ENCODE assay signal across 8 cellular contexts in genomic region chr4:185395956-185396723, GRCh38. TPM values are rescaled to one million over a fixed set of nuclear protein-coding genes. Genes with fewer than 3 reads are reported as not detected.
A peak's percentile ranks its signal among the peaks of the same experiment; 100 is the strongest.
DNase-seq lines count a peak whose midpoint lies in the region; ATAC-seq and TF ChIP-seq lines count a peak whose summit lies in the region.

No MANE protein-coding gene starts in this region.

- TF ChIP-seq CTCF in IMR-90 (conservative IDR thresholded peaks at IDR 0.05; ENCODE audit: low read depth, low read length) (no peak), OCI-LY7 (conservative IDR thresholded peaks at IDR 0.05; ENCODE audit: low read length) (no peak), epithelial cell of proximal tubule (conservative IDR thresholded peaks at IDR 0.05; ENCODE audit: low read depth, low read length) (no peak)

- peak overlapping the region; percentile 51 for H3K14ac ChIP-seq in IMR-90 (replicated peaks; ENCODE audit: low read depth, low read length)

- no peak overlapping the region for H2BK20ac ChIP-seq in IMR-90 (ENCODE audit: low read depth, low read length)

- H3K9me2 ChIP-seq in OCI-LY7 (ENCODE audit: insufficient read depth, low read length): no peaks in the 10 kb centered on the region

- H4K91ac ChIP-seq in IMR-90 (ENCODE audit: insufficient read depth, low read depth, low read length): peak overlapping the region; percentile 76

- CTCF ChIA-PET in IMR-90 (lab: Yijun Ruan, JAX): no interaction called here
- CTCF ChIA-PET in OCI-LY7 (lab: Charles Lee; ENCODE audit: unreplicated experiment): interaction anchor here (0.6 kb wide), 1 partner anchor 78 kb away, joined by 3 read pairs; no protein-coding TSS in a partner anchor

- H3K27me3 ChIP-seq in IMR-90 (ENCODE audit: control insufficient read depth, insufficient read depth, low read length) (no peaks in the 10 kb centered on the region), mucosa of rectum (ENCODE audit: control insufficient read depth in 2 of 2, insufficient read depth in 2 of 2, low read length in 2 of 2) (no peaks in the 10 kb centered on the region)

- H4K8ac ChIP-seq in IMR-90 (ENCODE audit: low read depth in 2 of 2, low read length in 2 of 2): peak overlapping the region; percentile 57 to 88

- peak overlapping the region; percentile 83 for H2BK5ac ChIP-seq in IMR-90 (ENCODE audit: low read depth, low read length, poor library complexity, severe bottlenecking)

- H3K27ac ChIP-seq in IMR-90 (ENCODE audit: insufficient read depth, low read length) (peak overlapping the region; percentile 66), OCI-LY7 (ENCODE audit: low read depth, low read length, poor library complexity, severe bottlenecking) (peak overlapping the region; percentile 70), mucosa of rectum (ENCODE audit: low read depth in 2 of 2, low read length in 2 of 2) (peak overlapping the region; percentile 99 to 100)

- peaks cover 4% of the 10 kb centered on the region; the same call in 1 of the 2 replicates for H3K36me3 ChIP-seq in IMR-90 (ENCODE audit: control insufficient read depth, insufficient read depth, low read length)
- H3K36me3 ChIP-seq in OCI-LY7 (ENCODE audit: insufficient read depth, low read length): peaks cover 24% of the 10 kb centered on the region
- H3K36me3 ChIP-seq in mucosa of rectum (ENCODE audit: control insufficient read depth in 2 of 2, insufficient read depth in 2 of 2, low read length in 2 of 2): peaks cover 6 to 9% of the 10 kb centered on the region in 2 donors

- peak overlapping the region; percentile 74 for H3K4ac ChIP-seq in IMR-90 (ENCODE audit: low read depth, low read length)

- dilution Hi-C loops in IMR-90 (cut with HindIII; ENCODE audit: low sequenced_read_pairs, unreplicated experiment): no loop called here

- H4K20me1 ChIP-seq in IMR-90 (ENCODE audit: insufficient read depth, low read length) (no peaks in the 10 kb centered on the region), OCI-LY7 (ENCODE audit: insufficient read depth, low read length) (no peaks in the 10 kb centered on the region)

- peak overlapping the region; percentile 35 for H4K5ac ChIP-seq in IMR-90 (ENCODE audit: low read depth, low read length)

- peak overlapping the region; percentile 70 for H3K4me2 ChIP-seq in IMR-90 (ENCODE audit: low read depth, low read length)
- peak overlapping the region; percentile 76 for H3K4me2 ChIP-seq in OCI-LY7 (ENCODE audit: low read length)

- no peaks in the 10 kb centered on the region for H3K9me3 ChIP-seq in IMR-90 (ENCODE audit: control insufficient read depth, insufficient read depth, low read length)
- H3K9me3 ChIP-seq in OCI-LY7 (ENCODE audit: low read length): no peaks in the 10 kb centered on the region
- no peaks in the 10 kb centered on the region for H3K9me3 ChIP-seq in mucosa of rectum (ENCODE audit: control insufficient read depth in 2 of 2, low read length in 2 of 2)

- H2AK9ac ChIP-seq in IMR-90 (replicated peaks; ENCODE audit: low read depth, low read length, poor library complexity): peak overlapping the region; percentile 95

- H3K9me1 ChIP-seq in IMR-90 (ENCODE audit: insufficient read depth, low read length): no peaks in the 10 kb centered on the region

- H3K23ac ChIP-seq in IMR-90 (ENCODE audit: low read depth, low read length): peak overlapping the region; percentile 85

- POLR2A ChIA-PET in IMR-90 (lab: Charles Lee; ENCODE audit: unreplicated experiment) (interaction anchor here (0.7 to 0.9 kb wide), 3 partner anchors 8 to 944 kb away, joined by 3 to 8 read pairs (median 4); no protein-coding TSS in a partner anchor), OCI-LY7 (lab: Charles Lee) (interaction anchor here (0.6 to 4.6 kb wide), 13 partner anchors 9 to 1519 kb away, joined by 3 to 33 read pairs (median 4); partner anchors contain the start of gene UFSP2)

- peak overlapping the region; percentile 1; the same call in 1 of the 2 replicates for H3K18ac ChIP-seq in IMR-90 (ENCODE audit: low read depth, low read length)

- H3K4me1 ChIP-seq in IMR-90 (ENCODE audit: control insufficient read depth, insufficient read depth, low read length) (no peaks in the 10 kb centered on the region; the same call in 1 of the 2 replicates), OCI-LY7 (ENCODE audit: insufficient read depth, low read length, poor library complexity, severe bottlenecking) (peaks cover 58% of the 10 kb centered on the region), mucosa of rectum (ENCODE audit: control insufficient read depth in 2 of 2, insufficient read depth in 2 of 2, low read length in 2 of 2) (peaks cover 8 to 10% of the 10 kb centered on the region in 2 donors)

- ATAC-seq in GM21529 (IDR thresholded peaks at IDR 0.05; ENCODE audit: unreplicated experiment) (peak; percentile 78), IMR-90 (ENCODE audit: low read depth) (peak; percentile 97)

- peak; percentile 49 for TF ChIP-seq POLR2A in IMR-90 (IDR thresholded peaks at IDR 0.05; ENCODE audit: low read depth, low read length)

- in situ Hi-C loops in IMR-90 (cut with MboI; ENCODE audit: low sequenced_read_pairs): no loop called here

- H2BK15ac ChIP-seq in IMR-90 (ENCODE audit: low read depth, low read length): no peak overlapping the region; the same call in 2 of the 3 replicates

- no TSS peak for BruUV-seq in IMR-90 (replicated peaks; lab: Mats Ljungman, UMichigan)
- BruUV-seq in OCI-LY7 (replicated peaks; lab: Mats Ljungman, UMichigan): no TSS peak

- peak overlapping the region; percentile 96 for H2AFZ ChIP-seq in IMR-90 (replicated peaks; ENCODE audit: low read length, poor library complexity)
- H2AFZ ChIP-seq in OCI-LY7 (ENCODE audit: low read length): peak overlapping the region; percentile 55

- DNase-seq in DMS114 treated with DMSO at 0.1 percent for 48 hours (lab: John Stamatoyannopoulos, UW; ENCODE audit: unreplicated experiment) (peak; percentile 86), IMR-90 (peak; percentile 97), OCI-LY7 (ENCODE audit: low spot score) (peak; percentile 97), activated T-cell treated with anti-CD3 and anti-CD28 coated beads for 48 hours (ENCODE audit: low read depth) (peak; percentile 99), epithelial cell of proximal tubule (ENCODE audit: low read depth) (peak; percentile 70)
- peak; percentile 89 to 93 for DNase-seq in stimulated activated CD8-positive, alpha-beta memory T cell treated with anti-CD3 and anti-CD28 coated beads, Interleukin-4, amount 100 ng/mL, for 4 hours (ENCODE audit: low read depth in 2 of 2, low spot score in 1 of 2)

- peak; percentile 6; the same call in 1 of the 2 replicates for TF ChIP-seq RAD21 in IMR-90 (IDR thresholded peaks at IDR 0.05; ENCODE audit: low read length)

- H3K9ac ChIP-seq in IMR-90 (ENCODE audit: low read depth, low read length) (peak overlapping the region; percentile 56), mucosa of rectum (ENCODE audit: low read depth in 1 of 2, low read length in 2 of 2) (peak overlapping the region; percentile 83 to 97)

- H3K79me2 ChIP-seq in OCI-LY7 (ENCODE audit: insufficient read depth, low read depth, low read length): peaks cover 6% of the 10 kb centered on the region; the same call in 1 of the 2 replicates

- 0% methylated on average over 67 of the region's 98 CpGs; no CpG with 5 or more reads in 1 of the 2 experiments for WGBS in IMR-90 (ENCODE audit: extremely low coverage in 2 of 2, insufficient read length in 1 of 2), 2 experiments

- H3K4me3 ChIP-seq in IMR-90 (ENCODE audit: insufficient read depth, low read depth, low read length) (peak overlapping the region; percentile 71), OCI-LY7 (ENCODE audit: low read depth, low read length, poor library complexity, severe bottlenecking) (peak overlapping the region; percentile 75), epithelial cell of proximal tubule (ENCODE audit: low read depth, low read length) (peak overlapping the region; percentile 74), mucosa of rectum (ENCODE audit: low read length in 2 of 2) (peak overlapping the region; percentile 82 to 86)

- H3K56ac ChIP-seq in IMR-90 (ENCODE audit: extremely low read depth, insufficient read depth, low read length): peak overlapping the region; percentile 74

- peak overlapping the region; percentile 53; the same call in 1 of the 2 replicates for H2AK5ac ChIP-seq in IMR-90 (ENCODE audit: low read depth, low read length)

- intact Hi-C loops in IMR-90 (cut with micrococcal nuclease) (loop anchor here (1.0 to 2.0 kb wide), 3 partner anchors 73 to 201 kb away; no protein-coding TSS in a partner anchor), OCI-LY7 (cut with micrococcal nuclease; ENCODE audit: unreplicated experiment) (loop anchor here (2.0 to 10.0 kb wide), 4 partner anchors 75 to 581 kb away; partner anchors contain the start of genes CCDC110 and SNX25)

- peak overlapping the region; percentile 55 for H2BK120ac ChIP-seq in IMR-90 (ENCODE audit: low read depth, low read length)

- H3K79me1 ChIP-seq in IMR-90 (ENCODE audit: low read depth in 1 of 2, low read length in 2 of 2): peaks cover 3 to 7% of the 10 kb centered on the region in 2 experiments; a peak in 3 of 4 replicates

TF ChIP-seq in IMR-90, 13 proteins besides CTCF, POLR2A, EP300 and RAD21 (continues in another document):
- TF ChIP-seq SMC3 (IDR thresholded peaks at IDR 0.05; ENCODE audit: low read depth, low read length): no peak
- peak; percentile 43 for TF ChIP-seq RCOR1 (IDR thresholded peaks at IDR 0.05; ENCODE audit: insufficient replicate concordance, low read length)
- peak; percentile 30; the same call in 1 of the 2 replicates for TF ChIP-seq CHD1 (IDR thresholded peaks at IDR 0.05; ENCODE audit: low read depth, low read length)
- TF ChIP-seq MXI1 (IDR thresholded peaks at IDR 0.05; ENCODE audit: borderline replicate concordance, low read depth, low read length): peak; percentile 87

RNA-seq across cellular contexts. Expression of gene LRP2BP, which starts 0.4 kb away (rescaled TPM):
- 0.18 and 0.56 TPM in 2 replicates for total RNA-seq in IMR-90 (2012; rRNA removed)
- 0.06 and 0.10 TPM in 2 replicates for polyA plus RNA-seq in IMR-90 (2012; rRNA removed)
- polyA plus RNA-seq in IMR-90 (2012; cell fraction: cytosol; rRNA removed): 0.01 TPM in 1 of 2 replicates, not detected in the other
- 0.05 and 0.68 TPM in 2 replicates for polyA plus RNA-seq in IMR-90 (2012; cell fraction: nucleus; rRNA removed; ENCODE audit: low replicate concordance)
- 0.60 and 1.1 TPM in 2 replicates for total RNA-seq in OCI-LY7 (2014; rRNA removed; shearing (Covaris generic))
- total RNA-seq in OCI-LY7 (2022): 1.0 and 1.4 TPM in 2 replicates
- 0.06 and 0.14 TPM in 2 replicates for total RNA-seq in epithelial cell of proximal tubule

RNA-seq across cellular contexts. Expression of gene ANKRD37, which starts 0.5 kb away (rescaled TPM):
- 4.4 and 8.2 TPM in 2 replicates for total RNA-seq in IMR-90 (2012; rRNA removed)
- 7.1 and 8.4 TPM in 2 replicates for polyA plus RNA-seq in IMR-90 (2012; rRNA removed)
- polyA plus RNA-seq in IMR-90 (2012; cell fraction: cytosol; rRNA removed): 11.8 and 12.9 TPM in 2 replicates
- polyA plus RNA-seq in IMR-90 (2012; cell fraction: nucleus; rRNA removed; ENCODE audit: low replicate concordance): 11.8 and 12.2 TPM in 2 replicates
- 3.8 and 6.3 TPM in 2 replicates for total RNA-seq in OCI-LY7 (2014; rRNA removed; shearing (Covaris generic))
- total RNA-seq in OCI-LY7 (2022): 6.4 and 14.1 TPM in 2 replicates
- total RNA-seq in epithelial cell of proximal tubule: 1.0 and 15.5 TPM in 2 replicates

RNA-seq across cellular contexts. Expression of gene UFSP2, which starts 29.6 kb away (rescaled TPM):
- total RNA-seq in IMR-90 (2012; rRNA removed) (43.7 and 43.9 TPM in 2 replicates), OCI-LY7 (2022) (30.9 and 37.6 TPM in 2 replicates), epithelial cell of proximal tubule (22.2 and 28.9 TPM in 2 replicates)
- polyA plus RNA-seq in IMR-90 (2012; rRNA removed): 19.4 and 21.8 TPM in 2 replicates
- 5.3 and 6.6 TPM in 2 replicates for polyA plus RNA-seq in IMR-90 (2012; cell fraction: cytosol; rRNA removed)
- 1.7 and 13.0 TPM in 2 replicates for polyA plus RNA-seq in IMR-90 (2012; cell fraction: nucleus; rRNA removed; ENCODE audit: low replicate concordance)
- 14.0 and 17.3 TPM in 2 replicates for total RNA-seq in OCI-LY7 (2014; rRNA removed; shearing (Covaris generic))

Comparison
In these comparisons a context has a peak if more than half of its experiments do, and no peak if none do; other contexts are left out.
1. Peak in every context shown above with its lines: DNase-seq, ATAC-seq, H3K4me3 ChIP-seq and H3K27ac ChIP-seq.